28 cellular contexts compared by ENCODE assay signal in the genomic region with DNA sequence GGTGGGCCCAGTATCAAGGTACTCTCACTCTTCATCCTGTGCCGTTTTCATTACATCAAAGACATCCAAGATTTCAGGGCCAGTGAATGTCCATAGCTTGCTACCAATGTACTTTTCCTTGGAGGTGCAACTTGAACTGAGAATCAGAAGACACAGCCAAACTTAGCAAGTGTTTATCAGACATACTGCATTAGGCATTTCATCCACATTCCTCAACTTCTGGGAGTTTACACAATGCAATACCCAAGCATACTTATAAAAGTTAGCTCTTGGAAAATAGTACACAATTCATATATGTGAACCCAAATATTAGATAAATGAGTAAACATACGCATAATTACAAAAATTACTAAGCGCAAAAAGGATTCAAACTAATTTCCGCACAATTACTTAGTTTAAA.
"Had no signal": no experiment of that assay in that cellular context is flagged by ENCODE, and none has a peak within 500 bp of the region (broad histone marks: within the 10 kb centered on the region; RNA-seq: fewer than 3 reads in every experiment).

No MANE protein-coding gene starts in this region.

- H3K9ac ChIP-seq: KMS-11 had no signal

- H3K4me2 ChIP-seq: KMS-11 had no signal

- H3K4me1 ChIP-seq: SJCRH30 had no signal

- H3K27ac ChIP-seq: ascending aorta, KMS-11, SJCRH30, SK-N-MC, WERI-Rb-1 had no signal

- H3K36me3 ChIP-seq: ascending aorta, SJCRH30, WERI-Rb-1 had no signal

- DNase-seq: activated CD4-positive, alpha-beta memory T cell treated with anti-CD3 and anti-CD28 coated beads, Interleukin-2, amount 10 ng/mL, durations not matched to agents 7 days and 5 days; activated CD4-positive, alpha-beta T cell treated with anti-CD3 and anti-CD28 coated beads for 1 hour; activated CD4-positive, alpha-beta T cell treated with anti-CD3 and anti-CD28 coated beads for 48 hours; activated CD4-positive, CD25-positive, alpha-beta regulatory T cell; activated CD8-positive, alpha-beta memory T cell treated with anti-CD3 and anti-CD28 coated beads for 24 hours; activated CD8-positive, alpha-beta memory T cell treated with anti-CD3 and anti-CD28 coated beads, Interleukin-2, amount 10 ng/mL, durations not matched to agents 7 days and 5 days; activated CD8-positive, alpha-beta memory T cell treated with anti-CD3 and anti-CD28 coated beads, Interleukin-2, amount 50 U/mL, for 48 hours; activated effector memory CD4-positive, alpha-beta T cell treated with anti-CD3 and anti-CD28 coated beads, Interleukin-2, amount 50 U/mL, for 16 hours; activated naive CD4-positive, alpha-beta T cell; activated naive CD4-positive, alpha-beta T cell treated with anti-CD3 and anti-CD28 coated beads, Interleukin-2, amount 50 U/mL, for 16 hours; activated naive CD8-positive, alpha-beta T cell treated with anti-CD3 and anti-CD28 coated beads for 36 hours; activated T-cell treated with anti-CD3 and anti-CD28 coated beads, Interleukin-2, amount 50 U/mL, for 72 hours; amygdala; MM.1S; MV-4-11; NCI-H1092; NCI-H1436 treated with DMSO at 0.1 percent for 48 hours; NCI-H1694 treated with DMSO at 0.1 percent for 48 hours; NCI-H2029; NCI-H345; NCI-H524 treated with DMSO at 0.1 percent for 48 hours; SHP77; SJCRH30; T1000; WERI-Rb-1 had no signal

- H3K27me3 ChIP-seq: ascending aorta, SJCRH30 had no signal

- H3K9me3 ChIP-seq: ascending aorta, SJCRH30 had no signal

- H3K4me3 ChIP-seq: ascending aorta, SJCRH30, SK-N-MC had no signal
